In the genomic region with DNA sequence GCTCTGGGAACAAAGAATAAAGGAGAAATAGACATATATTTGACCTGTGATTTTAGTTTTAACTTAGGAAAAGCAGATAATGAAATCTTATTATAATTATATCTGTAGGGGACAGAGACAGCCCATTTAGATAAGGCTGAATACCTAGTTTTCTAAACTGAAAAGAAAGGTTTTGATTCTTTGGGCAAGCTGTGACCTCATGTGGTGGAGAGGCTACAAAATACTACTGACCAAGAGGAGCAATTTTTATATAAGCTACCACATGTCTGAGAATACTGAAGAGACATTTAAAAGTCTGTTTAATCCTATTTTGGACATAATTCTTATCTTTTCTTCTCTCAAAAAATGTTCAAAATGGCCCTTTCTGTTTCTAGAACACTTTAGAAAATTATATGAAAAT, we compare ENCODE assay signal across 24 cellular contexts.
A peak's percentile ranks its signal among the peaks of the same experiment; 100 is the strongest.
DNase-seq lines count a peak whose midpoint lies in the region; ATAC-seq and TF ChIP-seq lines count a peak whose summit lies in the region.
"Had no signal": no experiment of that assay in that cellular context is flagged by ENCODE, and none has a peak within 500 bp of the region (broad histone marks: within the 10 kb centered on the region; RNA-seq: fewer than 3 reads in every experiment).

No MANE protein-coding gene starts in this region.

- no peak overlapping the region for H3K4me3 ChIP-seq in AG10803 (ENCODE audit: low read length)
- no peak overlapping the region for H3K4me3 ChIP-seq in astrocyte of the cerebellum (ENCODE audit: low read depth, low read length)
- H3K4me3 ChIP-seq in fibroblast of the aortic adventitia (ENCODE audit: low read depth, low read length) = no peak overlapping the region
- H3K4me3 ChIP-seq: BLaER1, lung, right atrium auricular region, upper lobe of left lung had no signal

- ATAC-seq in GM21786 (IDR thresholded peaks at IDR 0.05; ENCODE audit: unreplicated experiment) (no peak), HG03469 (IDR thresholded peaks at IDR 0.05; ENCODE audit: unreplicated experiment) (no peak)
- ATAC-seq: activated CD8-positive, alpha-beta T cell treated with anti-CD3 and anti-CD28 coated beads, Interleukin-2, amount 10 ng/mL, durations not matched to agents 7 days and 5 days; T-helper 17 cell had no signal

- DNase-seq in AG10803 (ENCODE audit: low read depth) = no peak
- peak; percentile 17 for DNase-seq in LHCN-M2 (ENCODE audit: low read depth)
- peak; percentile 3 for DNase-seq in astrocyte of the cerebellum (ENCODE audit: low read depth)
- peak; percentile 30 for DNase-seq in fibroblast of the aortic adventitia (ENCODE audit: low read depth)
- no peak for DNase-seq in hepatic stellate cell (ENCODE audit: low spot score)
- no peak for DNase-seq in SW 1271 (lab: John Stamatoyannopoulos, UW)
- DNase-seq: activated CD8-positive, alpha-beta T cell treated with anti-CD3 and anti-CD28 coated beads, Interleukin-2, amount 10 ng/mL, durations not matched to agents 7 days and 5 days; activated effector memory CD4-positive, alpha-beta T cell treated with anti-CD3 and anti-CD28 coated beads, Interleukin-2, amount 50 U/mL, for 16 hours; activated naive CD8-positive, alpha-beta T cell treated with anti-CD3 and anti-CD28 coated beads, Interleukin-2, amount 10 ng/mL, durations not matched to agents 7 days and 5 days; activated T-cell treated with anti-CD3 and anti-CD28 coated beads for 4 hours; GF-D8; head of caudate nucleus; kidney glomerular epithelial cell; NCI-H1694; NCI-H2171 treated with DMSO at 0.1 percent for 48 hours; RPMI8226; stimulated activated CD4-positive, alpha-beta T cell treated with anti-CD3 and anti-CD28 coated beads, Interleukin-4, amount 100 ng/mL, for 1 hour; T-helper 17 cell; upper lobe of left lung had no signal

- in situ Hi-C loops in astrocyte of the cerebellum (cut with HindIII; ENCODE audit: low sequenced_read_pairs) = no loop called here

- TF ChIP-seq CTCF in AG10803 (conservative IDR thresholded peaks at IDR 0.05; ENCODE audit: low read length) = 0 out of 2 replicates have a peak, but pooled peaks have one; percentile 14
- no peak for TF ChIP-seq CTCF in astrocyte of the cerebellum (IDR thresholded peaks at IDR 0.05; ENCODE audit: low read depth, low read length, missing control alignments)
- TF ChIP-seq CTCF in fibroblast of the aortic adventitia (IDR thresholded peaks at IDR 0.05; ENCODE audit: insufficient read depth, low read length) = no peak

Comparison
In these comparisons a context has a peak if more than half of its experiments do, and no peak if none do; other contexts are left out.
1. DNase-seq: peak in LHCN-M2 (single experiment), astrocyte of the cerebellum (single experiment) and fibroblast of the aortic adventitia (single experiment); none in AG10803 (single experiment), hepatic stellate cell (single experiment) and SW 1271 (0 of 2).